7 cellular contexts compared by ENCODE assay signal in genomic region chr10:118754132-118754555, GRCh38. TPM values are rescaled to one million over a fixed set of nuclear protein-coding genes. Genes with fewer than 3 reads are reported as not detected.
DNase-seq lines count a peak whose midpoint lies in the region; ATAC-seq, FAIRE-seq and TF ChIP-seq lines count a peak whose summit lies in the region.

No MANE protein-coding gene starts in this region.

- no peaks in the 10 kb centered on the region for H3K9me3 ChIP-seq in thoracic aorta

- peak overlapping the region; percentile 86 to 87 for H3K27ac ChIP-seq in thoracic aorta

- DNase-seq in GM12891 (ENCODE audit: insufficient read length, low spot score) (peak; percentile 34), HEK293T (ENCODE audit: extremely low spot score) (peak; percentile 48), NCI-H146 (lab: John Stamatoyannopoulos, UW) (peak; percentile 52), epithelial cell of proximal tubule (ENCODE audit: low read depth) (no peak), myocyte (ENCODE audit: low read depth) (peak; percentile 47), thoracic aorta (ENCODE audit: low spot score) (no peak)
- peak; percentile 68 for DNase-seq in activated CD8-positive, alpha-beta memory T cell treated with anti-CD3 and anti-CD28 coated beads, Interleukin-2, amount 50 U/mL, for 48 hours

- no peak for ATAC-seq in thoracic aorta (ENCODE audit: insufficient number of reproducible peaks, low FRiP score, low read depth)

- H3K4me3 ChIP-seq in epithelial cell of proximal tubule (ENCODE audit: low read depth, low read length): peak overlapping the region; percentile 98
- peak overlapping the region; percentile 99 for H3K4me3 ChIP-seq in thoracic aorta

- peak; percentile 50 for FAIRE-seq in GM12891 (lab: Jason Lieb, UNC)

- H3K4me1 ChIP-seq in thoracic aorta (ENCODE audit: control insufficient read depth in 1 of 2, low read depth in 2 of 2): peaks cover 22 to 27% of the 10 kb centered on the region in 2 donors

- TF ChIP-seq POLR2A in GM12891 (IDR thresholded peaks at IDR 0.05; ENCODE audit: low read depth, low read length): no peak

- POLR2A ChIA-PET in HEK293T (lab: Yijun Ruan, JAX): interaction anchor here (0.9 to 3.4 kb wide), 10 partner anchors 13 to 251 kb away, joined by 3 to 42 read pairs (median 5); no protein-coding TSS in a partner anchor

- TF ChIP-seq CTCF in epithelial cell of proximal tubule (conservative IDR thresholded peaks at IDR 0.05; ENCODE audit: low read depth, low read length) (no peak), thoracic aorta (IDR thresholded peaks at IDR 0.05) (no peak)

- no peaks in the 10 kb centered on the region for H3K36me3 ChIP-seq in thoracic aorta

- H3K27me3 ChIP-seq in thoracic aorta (replicated peaks; ENCODE audit: insufficient read depth): no peaks in the 10 kb centered on the region

- CTCF ChIA-PET in HEK293T (lab: Yijun Ruan, JAX): interaction anchor here (1.5 to 1.7 kb wide), 2 partner anchors 15 to 33 kb away, joined by 5 to 7 read pairs; no protein-coding TSS in a partner anchor

TF ChIP-seq in GM12891, 5 proteins besides CTCF, POLR2A, EP300 and RAD21:
- TF ChIP-seq POLR2AphosphoS5 (IDR thresholded peaks at IDR 0.05; ENCODE audit: low read depth, low read length): no peak
- TF ChIP-seq POU2F2 (IDR thresholded peaks at IDR 0.05; ENCODE audit: low read depth, low read length): no peak
- TF ChIP-seq TAF1 (IDR thresholded peaks at IDR 0.05; ENCODE audit: low read depth, low read length): no peak
- no peak for TF ChIP-seq SPI1 (IDR thresholded peaks at IDR 0.05; ENCODE audit: low read depth, low read length)
- no peak for TF ChIP-seq PAX5 (IDR thresholded peaks at IDR 0.05; ENCODE audit: insufficient read depth, low read length, severe bottlenecking)

TF ChIP-seq in HEK293T, 16 proteins besides CTCF, POLR2A, EP300 and RAD21:
- no peak for TF ChIP-seq TARDBP (IDR thresholded peaks at IDR 0.05)
- 0 out of 2 replicates have a peak, but pooled peaks have one; percentile 22 for TF ChIP-seq L3MBTL2 (conservative IDR thresholded peaks at IDR 0.05)
TF ChIP-seq in HEK293T: peak in this region for 1.

RNA-seq across cellular contexts. Expression of gene CACUL1, which starts 0.6 kb away (rescaled TPM):
- 6.8 TPM for polyA plus RNA-seq in GM12891 (2012; ENCODE audit: low read depth, missing spikeins)
- total RNA-seq in epithelial cell of proximal tubule (19.8 and 23.2 TPM in 2 replicates), myocyte (32.3 and 42.4 TPM in 2 replicates), thoracic aorta (10 to 100 TPM; 32.7 to 42.9 TPM)
- 15.6 TPM for polyA plus RNA-seq in myocyte (2012)

Comparison
In these comparisons a context has a peak if more than half of its experiments do, and no peak if none do; other contexts are left out.
1. DNase-seq: peak in GM12891 (single experiment), HEK293T (single experiment), NCI-H146 (single experiment), activated CD8-positive, alpha-beta memory T cell treated with anti-CD3 and anti-CD28 coated beads, Interleukin-2, amount 50 U/mL, for 48 hours (single experiment) and myocyte (single experiment); none in epithelial cell of proximal tubule (single experiment) and thoracic aorta (single experiment).